ENCODE assay signal across 23 cellular contexts in genomic region chr7:97495487-97495886, GRCh38.
"Had no signal": no experiment of that assay in that cellular context is flagged by ENCODE, and none has a peak within 500 bp of the region (broad histone marks: within the 10 kb centered on the region; RNA-seq: fewer than 3 reads in every experiment).

No MANE protein-coding gene starts in this region.

- DNase-seq: effector memory CD8-positive, alpha-beta T cell; hypothalamus; immature natural killer cell; islet precursor cell; kidney glomerular epithelial cell; left ventricle myocardium superior; lower lobe of right lung; natural killer cell; pancreas; stimulated activated CD4-positive, alpha-beta T cell treated with anti-CD3 and anti-CD28 coated beads, Interleukin-2, amount 100 ng/mL, for 24 hours; stimulated activated CD4-positive, alpha-beta T cell treated with anti-CD3 and anti-CD28 coated beads, Interleukin-4, amount 100 ng/mL, for 24 hours; stimulated activated naive CD8-positive, alpha-beta T cell treated with anti-CD3 and anti-CD28 coated beads, Interleukin-15, Interleukin-2, amounts not matched to agents 100 U/mL and 50 U/mL, for 24 hours; substantia nigra; testis; tibial artery had no signal

- ATAC-seq: effector memory CD8-positive, alpha-beta T cell; left ventricle myocardium superior; lower lobe of right lung; natural killer cell; pancreas; sciatic nerve; stimulated activated effector memory CD8-positive, alpha-beta T cell treated with anti-CD3 and anti-CD28 coated beads, Interleukin-12 subunit alpha, Interleukin-12 subunit beta, amount 100 ng/mL, for 72 hours; stimulated activated naive CD8-positive, alpha-beta T cell treated with anti-CD3 and anti-CD28 coated beads, Interleukin-15, Interleukin-2, amounts not matched to agents 100 U/mL and 50 U/mL, for 24 hours had no signal

- H3K4me1 ChIP-seq: lower lobe of right lung, pancreas, testis, tibial artery, upper lobe of left lung had no signal

- H3K27ac ChIP-seq: coronary artery, lower lobe of right lung, neutrophil, pancreas, testis, tibial artery, upper lobe of left lung had no signal

- H3K27me3 ChIP-seq: neutrophil, pancreas, testis, tibial artery, upper lobe of left lung had no signal

- H3K27me3 Mint-ChIP-seq: effector memory CD8-positive, alpha-beta T cell; progenitor cell of endocrine pancreas had no signal

- FAIRE-seq: frontal cortex, pancreas, urothelium cell line had no signal

- H3K36me3 Mint-ChIP-seq: immature natural killer cell; natural killer cell; stimulated activated effector memory CD8-positive, alpha-beta T cell treated with anti-CD3 and anti-CD28 coated beads, Interleukin-12 subunit alpha, Interleukin-12 subunit beta, amount 100 ng/mL, for 72 hours had no signal

- H3K9me3 ChIP-seq: lower lobe of right lung, neutrophil, pancreas, testis, tibial artery, upper lobe of left lung had no signal

- H3K4me3 ChIP-seq: coronary artery, lower lobe of right lung, pancreas, testis, tibial artery, upper lobe of left lung had no signal

- H3K27ac Mint-ChIP-seq: effector memory CD8-positive, alpha-beta T cell; immature natural killer cell; natural killer cell; progenitor cell of endocrine pancreas; stimulated activated effector memory CD8-positive, alpha-beta T cell treated with anti-CD3 and anti-CD28 coated beads, Interleukin-12 subunit alpha, Interleukin-12 subunit beta, amount 100 ng/mL, for 72 hours had no signal

- H3K4me1 Mint-ChIP-seq: immature natural killer cell; natural killer cell; stimulated activated effector memory CD8-positive, alpha-beta T cell treated with anti-CD3 and anti-CD28 coated beads, Interleukin-12 subunit alpha, Interleukin-12 subunit beta, amount 100 ng/mL, for 72 hours had no signal

- H3K36me3 ChIP-seq: lower lobe of right lung, neutrophil, pancreas, tibial artery, upper lobe of left lung had no signal

- H3K4me3 Mint-ChIP-seq: effector memory CD8-positive, alpha-beta T cell; immature natural killer cell; natural killer cell; stimulated activated effector memory CD8-positive, alpha-beta T cell treated with anti-CD3 and anti-CD28 coated beads, Interleukin-12 subunit alpha, Interleukin-12 subunit beta, amount 100 ng/mL, for 72 hours had no signal
